Comparison of ENCODE assay signal across 2 cellular contexts in genomic region chr18:62991389-62991788, GRCh38.
TF ChIP-seq lines count a peak whose summit lies in the region.

No MANE protein-coding gene starts in this region.

TF ChIP-seq in HCT116, 20 proteins besides CTCF, POLR2A, EP300 and RAD21:
- TF ChIP-seq REST (IDR thresholded peaks at IDR 0.05; ENCODE audit: low read depth) (no peak), EZH2phosphoT487 (IDR thresholded peaks at IDR 0.05; ENCODE audit: borderline replicate concordance) (no peak), JUND (IDR thresholded peaks at IDR 0.05) (no peak), CEBPB (IDR thresholded peaks at IDR 0.05; ENCODE audit: low read depth) (no peak), ZNF274 (IDR thresholded peaks at IDR 0.05; ENCODE audit: low read depth, low read length) (no peak), SIN3A (IDR thresholded peaks at IDR 0.05; ENCODE audit: low read depth) (no peak), MAX (IDR thresholded peaks at IDR 0.05) (no peak), ZFX (IDR thresholded peaks at IDR 0.05) (no peak), YY1 (IDR thresholded peaks at IDR 0.05; ENCODE audit: extremely low read depth, insufficient replicate concordance, low read depth, low read length) (no peak), TCF7L2 (IDR thresholded peaks at IDR 0.05; ENCODE audit: borderline replicate concordance, extremely low read depth, insufficient read depth, insufficient read length) (no peak), ELF1 (IDR thresholded peaks at IDR 0.05; ENCODE audit: borderline replicate concordance, low read depth) (no peak), EGR1 (IDR thresholded peaks at IDR 0.05; ENCODE audit: low read depth) (no peak), EZH2 (IDR thresholded peaks at IDR 0.05) (no peak), POLR2AphosphoS5 (IDR thresholded peaks at IDR 0.05; ENCODE audit: low read depth, low read length) (no peak), ATF3 (IDR thresholded peaks at IDR 0.05) (no peak), ZBTB33 (IDR thresholded peaks at IDR 0.05; ENCODE audit: extremely low read depth, insufficient replicate concordance, low read length) (no peak), SRF (IDR thresholded peaks at IDR 0.05; ENCODE audit: low read depth) (no peak), FOSL1 (IDR thresholded peaks at IDR 0.05; ENCODE audit: low read depth) (no peak)

TF ChIP-seq in H1, 55 proteins besides CTCF, POLR2A, EP300 and RAD21:
- TF ChIP-seq RNF2 (IDR thresholded peaks at IDR 0.05; ENCODE audit: borderline replicate concordance, low read depth, low read length, missing control alignments, poor library complexity, severe bottlenecking) (no peak), POLR2AphosphoS5 (IDR thresholded peaks at IDR 0.05; ENCODE audit: low read depth, low read length) (no peak), SP2 (IDR thresholded peaks at IDR 0.05; ENCODE audit: low read length) (no peak), YY1 (IDR thresholded peaks at IDR 0.05; ENCODE audit: low read depth, low read length) (no peak), MAX (IDR thresholded peaks at IDR 0.05) (no peak), HDAC2 (IDR thresholded peaks at IDR 0.05; ENCODE audit: borderline replicate concordance in 1 of 2, low read depth in 2 of 2, low read length in 2 of 2) (no peak), JUN (IDR thresholded peaks at IDR 0.05; ENCODE audit: low read depth, low read length) (no peak), ATF3 (IDR thresholded peaks at IDR 0.05; ENCODE audit: insufficient read depth, low read depth, low read length) (no peak), BCL11A (IDR thresholded peaks at IDR 0.05; ENCODE audit: low read depth in 2 of 2, low read length in 2 of 2) (no peak), SIX5 (IDR thresholded peaks at IDR 0.05; ENCODE audit: low read depth, low read length) (no peak), SIN3A (conservative IDR thresholded peaks at IDR 0.05 in 1 of 2, IDR thresholded peaks at IDR 0.05 in 1 of 2; ENCODE audit: low read depth in 1 of 2, low read length in 2 of 2) (no peak)
